Comparison of ENCODE assay signal across 2 cellular contexts in the genomic region with DNA sequence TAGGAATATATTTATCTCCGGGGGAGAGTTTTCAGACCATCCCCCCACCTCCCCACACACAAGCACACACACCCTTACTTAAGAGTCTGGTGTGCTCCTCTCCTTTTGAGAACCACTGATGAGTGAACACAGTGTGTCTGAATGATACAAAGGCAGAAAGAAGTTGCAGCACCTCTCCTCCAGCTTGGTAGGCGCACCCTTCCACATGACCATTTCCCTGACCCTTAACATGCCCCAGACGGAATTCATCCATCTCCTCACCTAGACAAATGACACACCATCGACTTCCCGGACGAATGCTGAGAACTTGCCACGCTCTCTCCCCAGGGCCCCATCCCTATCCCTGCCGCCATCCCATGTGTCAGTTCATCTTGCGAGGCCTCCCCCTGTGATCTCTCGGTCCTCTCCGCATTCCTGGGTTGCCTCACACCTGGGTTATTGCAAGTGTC.
TF ChIP-seq lines count a peak whose summit lies in the region.

No MANE protein-coding gene starts in this region.

TF ChIP-seq in H1, 55 proteins besides CTCF, POLR2A, EP300 and RAD21:
- TF ChIP-seq TEAD4 (IDR thresholded peaks at IDR 0.05; ENCODE audit: low read depth, low read length) (peak; percentile 76; the same call in 1 of the 2 replicates), MAX (IDR thresholded peaks at IDR 0.05) (0 out of 2 replicates have a peak, but pooled peaks have one; percentile 48), CEBPB (IDR thresholded peaks at IDR 0.05; ENCODE audit: low read depth, low read length) (0 out of 2 replicates have a peak, but pooled peaks have one; percentile 3), CHD1 (IDR thresholded peaks at IDR 0.05; ENCODE audit: low read depth, low read length) (no peak)

TF ChIP-seq in WTC11, 78 proteins besides CTCF, POLR2A, EP300 and RAD21:
- TF ChIP-seq SMAD3 (CRISPR knock-in tag; IDR thresholded peaks at IDR 0.05; ENCODE audit: borderline replicate concordance): no peak
- TF ChIP-seq ZNF416 (CRISPR knock-in tag; IDR thresholded peaks at IDR 0.05): no peak
- no peak for TF ChIP-seq NFE2L1 (CRISPR knock-in tag; IDR thresholded peaks at IDR 0.05)
- TF ChIP-seq, protein P1, sequence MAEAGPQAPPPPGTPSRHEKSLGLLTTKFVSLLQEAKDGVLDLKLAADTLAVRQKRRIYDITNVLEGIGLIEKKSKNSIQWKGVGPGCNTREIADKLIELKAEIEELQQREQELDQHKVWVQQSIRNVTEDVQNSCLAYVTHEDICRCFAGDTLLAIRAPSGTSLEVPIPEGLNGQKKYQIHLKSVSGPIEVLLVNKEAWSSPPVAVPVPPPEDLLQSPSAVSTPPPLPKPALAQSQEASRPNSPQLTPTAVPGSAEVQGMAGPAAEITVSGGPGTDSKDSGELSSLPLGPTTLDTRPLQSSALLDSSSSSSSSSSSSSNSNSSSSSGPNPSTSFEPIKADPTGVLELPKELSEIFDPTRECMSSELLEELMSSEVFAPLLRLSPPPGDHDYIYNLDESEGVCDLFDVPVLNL (CRISPR knock-in tag; IDR thresholded peaks at IDR 0.05; ENCODE audit: borderline replicate concordance, low read depth): no peak
- no peak for TF ChIP-seq NR2C2 (CRISPR knock-in tag; IDR thresholded peaks at IDR 0.05)
- no peak for TF ChIP-seq AR (CRISPR knock-in tag; IDR thresholded peaks at IDR 0.05)
- TF ChIP-seq IRF1 (CRISPR knock-in tag; IDR thresholded peaks at IDR 0.05): no peak
- TF ChIP-seq, protein P2, sequence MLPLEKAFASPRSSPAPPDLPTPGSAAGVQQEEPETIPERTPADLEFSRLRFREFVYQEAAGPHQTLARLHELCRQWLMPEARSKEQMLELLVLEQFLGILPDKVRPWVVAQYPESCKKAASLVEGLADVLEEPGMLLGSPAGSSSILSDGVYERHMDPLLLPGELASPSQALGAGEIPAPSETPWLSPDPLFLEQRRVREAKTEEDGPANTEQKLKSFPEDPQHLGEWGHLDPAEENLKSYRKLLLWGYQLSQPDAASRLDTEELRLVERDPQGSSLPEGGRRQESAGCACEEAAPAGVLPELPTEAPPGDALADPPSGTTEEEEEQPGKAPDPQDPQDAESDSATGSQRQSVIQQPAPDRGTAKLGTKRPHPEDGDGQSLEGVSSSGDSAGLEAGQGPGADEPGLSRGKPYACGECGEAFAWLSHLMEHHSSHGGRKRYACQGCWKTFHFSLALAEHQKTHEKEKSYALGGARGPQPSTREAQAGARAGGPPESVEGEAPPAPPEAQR (CRISPR knock-in tag; IDR thresholded peaks at IDR 0.05): no peak
- no peak for TF ChIP-seq TEAD4 (CRISPR knock-in tag; IDR thresholded peaks at IDR 0.05)
- no peak for TF ChIP-seq GRHL2 (CRISPR knock-in tag; IDR thresholded peaks at IDR 0.05; ENCODE audit: insufficient replicate concordance, severe bottlenecking)
- TF ChIP-seq, protein P3, sequence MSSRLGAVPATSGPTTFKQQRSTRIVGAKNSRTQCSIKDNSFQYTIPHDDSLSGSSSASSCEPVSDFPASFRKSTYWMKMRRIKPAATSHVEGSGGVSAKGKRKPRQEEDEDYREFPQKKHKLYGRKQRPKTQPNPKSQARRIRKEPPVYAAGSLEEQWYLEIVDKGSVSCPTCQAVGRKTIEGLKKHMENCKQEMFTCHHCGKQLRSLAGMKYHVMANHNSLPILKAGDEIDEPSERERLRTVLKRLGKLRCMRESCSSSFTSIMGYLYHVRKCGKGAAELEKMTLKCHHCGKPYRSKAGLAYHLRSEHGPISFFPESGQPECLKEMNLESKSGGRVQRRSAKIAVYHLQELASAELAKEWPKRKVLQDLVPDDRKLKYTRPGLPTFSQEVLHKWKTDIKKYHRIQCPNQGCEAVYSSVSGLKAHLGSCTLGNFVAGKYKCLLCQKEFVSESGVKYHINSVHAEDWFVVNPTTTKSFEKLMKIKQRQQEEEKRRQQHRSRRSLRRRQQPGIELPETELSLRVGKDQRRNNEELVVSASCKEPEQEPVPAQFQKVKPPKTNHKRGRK (CRISPR knock-in tag; IDR thresholded peaks at IDR 0.05; ENCODE audit: borderline replicate concordance): no peak
- no peak for TF ChIP-seq FOXK1 (CRISPR knock-in tag; IDR thresholded peaks at IDR 0.05)
- no peak for TF ChIP-seq HMGA2 (CRISPR knock-in tag; IDR thresholded peaks at IDR 0.05)
- TF ChIP-seq, protein P4, sequence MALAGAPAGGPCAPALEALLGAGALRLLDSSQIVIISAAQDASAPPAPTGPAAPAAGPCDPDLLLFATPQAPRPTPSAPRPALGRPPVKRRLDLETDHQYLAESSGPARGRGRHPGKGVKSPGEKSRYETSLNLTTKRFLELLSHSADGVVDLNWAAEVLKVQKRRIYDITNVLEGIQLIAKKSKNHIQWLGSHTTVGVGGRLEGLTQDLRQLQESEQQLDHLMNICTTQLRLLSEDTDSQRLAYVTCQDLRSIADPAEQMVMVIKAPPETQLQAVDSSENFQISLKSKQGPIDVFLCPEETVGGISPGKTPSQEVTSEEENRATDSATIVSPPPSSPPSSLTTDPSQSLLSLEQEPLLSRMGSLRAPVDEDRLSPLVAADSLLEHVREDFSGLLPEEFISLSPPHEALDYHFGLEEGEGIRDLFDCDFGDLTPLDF (CRISPR knock-in tag; IDR thresholded peaks at IDR 0.05): no peak
- no peak for TF ChIP-seq ZNF232 (CRISPR knock-in tag; IDR thresholded peaks at IDR 0.05)
- no peak for TF ChIP-seq ERG (CRISPR knock-in tag; IDR thresholded peaks at IDR 0.05)
